ENCODE assay signal across 23 cellular contexts in the genomic region with DNA sequence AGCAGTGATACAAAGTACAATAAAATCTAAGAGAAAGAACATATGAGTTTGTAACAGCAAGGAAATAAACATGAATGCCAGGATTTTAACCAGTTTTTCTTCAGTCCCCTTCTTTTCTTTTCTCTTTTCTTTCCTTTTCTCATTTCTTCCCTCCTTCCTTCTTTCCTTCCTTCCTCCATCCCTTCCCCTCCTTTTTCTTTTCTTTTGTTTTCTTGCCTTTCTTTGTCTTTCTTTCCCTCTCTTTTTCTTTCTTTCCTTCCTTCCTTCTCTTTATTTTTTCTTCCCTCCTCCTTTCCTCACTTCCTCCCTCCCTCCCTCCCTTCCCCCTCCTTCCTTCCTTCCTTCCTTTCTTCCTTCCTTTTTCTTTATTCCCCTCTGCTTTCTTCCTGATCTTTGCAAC.
"Had no signal": no experiment of that assay in that cellular context is flagged by ENCODE, and none has a peak within 500 bp of the region (broad histone marks: within the 10 kb centered on the region; RNA-seq: fewer than 3 reads in every experiment).

No MANE protein-coding gene starts in this region.

- H3K27me3 ChIP-seq: colonic mucosa, esophagus muscularis mucosa, foreskin keratinocyte, gastroesophageal sphincter, hepatocyte, left lung had no signal

- H3K27ac Mint-ChIP-seq: dendritic cell treated with granulocyte-macrophage colony-stimulating factor and Interleukin-4, amounts not matched to agents 40 ng/mL and 50 ng/mL, for 4 days; effector memory CD8-positive, alpha-beta T cell; immature natural killer cell; mesothelial cell of epicardium; naive B cell had no signal

- H3K4me1 ChIP-seq: colonic mucosa, esophagus muscularis mucosa, foreskin keratinocyte, gastroesophageal sphincter, heart left ventricle, left lung, lower lobe of right lung had no signal

- H3K4me3 ChIP-seq: colonic mucosa, esophagus muscularis mucosa, gastroesophageal sphincter, heart left ventricle, hepatocyte, left lung, lower lobe of right lung, mucosa of descending colon had no signal

- FAIRE-seq: endothelial cell of umbilical vein, frontal cortex, keratinocyte had no signal

- ATAC-seq: effector memory CD8-positive, alpha-beta T cell; foreskin keratinocyte; gastroesophageal sphincter; heart left ventricle; left cardiac atrium; left lung; left ventricle myocardium superior; lower lobe of right lung; mucosa of descending colon had no signal

- H3K27me3 Mint-ChIP-seq: dendritic cell treated with granulocyte-macrophage colony-stimulating factor and Interleukin-4, amounts not matched to agents 40 ng/mL and 50 ng/mL, for 4 days; effector memory CD8-positive, alpha-beta T cell had no signal

- H3K36me3 ChIP-seq: colonic mucosa, esophagus muscularis mucosa, gastroesophageal sphincter, heart left ventricle, left lung, lower lobe of right lung had no signal

- H3K4me3 Mint-ChIP-seq: dendritic cell treated with granulocyte-macrophage colony-stimulating factor and Interleukin-4, amounts not matched to agents 40 ng/mL and 50 ng/mL, for 4 days; effector memory CD8-positive, alpha-beta T cell; immature natural killer cell; mesothelial cell of epicardium; naive B cell had no signal

- H3K27ac ChIP-seq: colonic mucosa, esophagus muscularis mucosa, foreskin keratinocyte, gastroesophageal sphincter, heart left ventricle, hepatocyte, left lung, lower lobe of right lung had no signal

- H3K36me3 Mint-ChIP-seq: immature natural killer cell, mesothelial cell of epicardium, naive B cell had no signal

- H3K9me3 ChIP-seq: colonic mucosa, esophagus muscularis mucosa, gastroesophageal sphincter, heart left ventricle, left lung, lower lobe of right lung, mucosa of descending colon had no signal

- H3K9me3 Mint-ChIP-seq: dendritic cell treated with granulocyte-macrophage colony-stimulating factor and Interleukin-4, amounts not matched to agents 40 ng/mL and 50 ng/mL, for 4 days; naive B cell had no signal

- H3K4me1 Mint-ChIP-seq: immature natural killer cell, mesothelial cell of epicardium, naive B cell had no signal

- DNase-seq: colonic mucosa; cortex of kidney; effector CD8-positive, alpha-beta T cell; effector memory CD8-positive, alpha-beta T cell; foreskin keratinocyte; heart left ventricle; hypothalamus; immature natural killer cell; left cardiac atrium; left lung; left ventricle myocardium superior; lower lobe of right lung; mesenchymal stem cell; mucosa of descending colon; naive B cell had no signal
